ENCODE assay signal across 8 cellular contexts in the genomic region with DNA sequence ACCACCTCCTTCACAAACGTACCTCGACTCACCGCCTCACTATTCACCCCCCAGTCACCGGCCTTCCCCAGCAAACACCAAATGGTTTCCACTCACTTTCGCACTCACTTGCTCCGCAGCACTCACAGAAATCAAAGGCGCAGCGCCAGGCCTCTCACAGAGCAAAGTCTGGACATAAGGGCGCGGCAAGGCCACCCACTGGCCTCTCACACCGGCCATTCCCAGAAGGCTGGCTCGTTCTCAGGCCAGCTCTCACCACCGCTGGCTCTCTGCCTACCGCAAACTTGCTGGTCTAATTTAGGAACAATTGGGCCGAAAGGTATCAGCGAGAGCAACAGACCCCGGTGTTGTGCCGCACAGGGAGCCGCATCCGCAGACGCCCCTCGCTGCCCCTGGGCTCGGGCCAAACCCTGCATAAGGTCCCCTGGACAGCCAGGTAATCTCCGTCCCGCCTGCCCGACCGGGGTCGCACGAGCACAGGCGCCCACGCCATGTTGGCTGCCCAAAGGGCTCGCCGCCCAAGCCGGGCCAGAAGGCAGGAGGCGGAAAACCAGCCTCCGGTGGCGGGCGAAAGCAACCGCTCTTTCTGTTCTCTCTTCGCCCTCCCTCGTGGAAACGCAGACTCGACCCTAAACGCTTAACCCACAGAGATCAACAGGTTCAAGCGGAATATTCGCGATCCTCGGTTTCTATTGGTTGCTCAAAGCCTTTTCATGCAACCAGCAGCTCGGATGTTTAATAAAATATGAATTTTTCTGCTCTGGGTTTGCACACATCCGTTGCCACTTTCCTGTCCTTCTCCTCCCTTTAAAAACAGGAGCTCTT. TPM values are rescaled to one million over a fixed set of nuclear protein-coding genes. Genes with fewer than 3 reads are reported as not detected.
DNase-seq lines count a peak whose midpoint lies in the region; TF ChIP-seq lines count a peak whose summit lies in the region.

No MANE protein-coding gene starts in this region.

- H3K27ac Mint-ChIP-seq in glutamatergic neuron (ENCODE audit: unreplicated experiment) = peak overlapping the region; percentile 99

- peak overlapping the region; percentile 100 for H3K4me3 Mint-ChIP-seq in glutamatergic neuron (ENCODE audit: unreplicated experiment)

- peaks cover 50% of the 10 kb centered on the region for H3K27me3 Mint-ChIP-seq in glutamatergic neuron (ENCODE audit: unreplicated experiment)

- DNase-seq in GM13976 (ENCODE audit: low spot score) (peak; percentile 50), MG63 (peak; percentile 73), glutamatergic neuron (peak; percentile 43), retinal pigment epithelial cell (ENCODE audit: low read depth) (no peak), NCI-H2107 treated with DMSO at 0.1 percent for 48 hours (lab: John Stamatoyannopoulos, UW; ENCODE audit: unreplicated experiment) (no peak), prostate gland (ENCODE audit: low spot score) (no peak), NCI-H2029 (lab: John Stamatoyannopoulos, UW) (no peak)
- DNase-seq in stimulated activated CD8-positive, alpha-beta memory T cell treated with anti-CD3 and anti-CD28 coated beads, Interleukin-4, amount 100 ng/mL, for 48 hours = no peak

- 5% methylated on average over 47 of the region's 50 CpGs for WGBS in prostate gland

- no peaks in the 10 kb centered on the region for H3K4me1 ChIP-seq in prostate gland (replicated peaks)

- H3K27ac ChIP-seq in prostate gland = no peak overlapping the region

- H3K36me3 Mint-ChIP-seq in glutamatergic neuron (ENCODE audit: unreplicated experiment) = peaks cover 12% of the 10 kb centered on the region

- peaks cover 55% of the 10 kb centered on the region for H3K9me3 Mint-ChIP-seq in glutamatergic neuron (ENCODE audit: unreplicated experiment)

- TF ChIP-seq CTCF in GM13976 (IDR thresholded peaks at IDR 0.05; ENCODE audit: borderline replicate concordance, control extremely low read depth, extremely low read depth, insufficient read depth, missing control alignments) = no peak
- TF ChIP-seq CTCF in glutamatergic neuron (IDR thresholded peaks at IDR 0.05; ENCODE audit: partially characterized antibody, unreplicated experiment) = no peak
- TF ChIP-seq CTCF in retinal pigment epithelial cell (conservative IDR thresholded peaks at IDR 0.05; ENCODE audit: low read depth, low read length) = no peak
- TF ChIP-seq CTCF in prostate gland (IDR thresholded peaks at IDR 0.05) = no peak

- in situ Hi-C loops in GM13976 (cut with MboI; ENCODE audit: low sequenced_read_pairs, unreplicated experiment) = loop anchor here (10.0 to 25.0 kb wide), 2 partner anchors 209 to 331 kb away; no protein-coding TSS in a partner anchor

- no peaks in the 10 kb centered on the region for H3K27me3 ChIP-seq in MG63
- peaks cover 49% of the 10 kb centered on the region for H3K27me3 ChIP-seq in prostate gland (replicated peaks; ENCODE audit: insufficient read depth)

- peaks cover 22% of the 10 kb centered on the region for H3K4me1 Mint-ChIP-seq in glutamatergic neuron (ENCODE audit: low read depth, unreplicated experiment)

- H3K9me3 ChIP-seq in MG63 = no peaks in the 10 kb centered on the region
- no peaks in the 10 kb centered on the region for H3K9me3 ChIP-seq in prostate gland

- peaks cover 17% of the 10 kb centered on the region for H3K36me3 ChIP-seq in MG63
- H3K36me3 ChIP-seq in prostate gland = no peaks in the 10 kb centered on the region

- H3K4me3 ChIP-seq in MG63 (peak overlapping the region; percentile 40), retinal pigment epithelial cell (ENCODE audit: low read length) (peak overlapping the region; percentile 20), prostate gland (no peak overlapping the region)

- intact Hi-C loops in prostate gland (cut with DNase I) = no loop called here

- no peak for TF ChIP-seq POLR2A in prostate gland (IDR thresholded peaks at IDR 0.05)

RNA-seq across cellular contexts. Expression of a gene that starts 2.9 kb away (rescaled TPM):
- 3.3 and 10.9 TPM in 2 replicates for total RNA-seq in MG63 (2014; rRNA removed; shearing (Covaris generic); ENCODE audit: low replicate concordance)
- total RNA-seq in glutamatergic neuron (ENCODE audit: unreplicated experiment) = 264 TPM
- 1 to 10 TPM in 1 of 2 donors, not detected in 1; 2.0 TPM for total RNA-seq in prostate gland

RNA-seq across cellular contexts. Expression of a gene that starts 6.5 kb away (rescaled TPM):
- 20.8 and 42.6 TPM in 2 replicates for total RNA-seq in MG63 (2014; rRNA removed; shearing (Covaris generic); ENCODE audit: low replicate concordance)
- 93.9 TPM for total RNA-seq in glutamatergic neuron (ENCODE audit: unreplicated experiment)
- 10 to 100 TPM; 36.5 to 50.7 TPM for total RNA-seq in prostate gland

Comparison
In these comparisons a context has a peak if more than half of its experiments do, and no peak if none do; other contexts are left out.
1. DNase-seq: peak in GM13976 (single experiment), MG63 (single experiment) and glutamatergic neuron (single experiment); none in retinal pigment epithelial cell (single experiment), NCI-H2107 treated with DMSO at 0.1 percent for 48 hours (single experiment), prostate gland (single experiment), stimulated activated CD8-positive, alpha-beta memory T cell treated with anti-CD3 and anti-CD28 coated beads, Interleukin-4, amount 100 ng/mL, for 48 hours (single experiment) and NCI-H2029 (single experiment).
2. H3K4me3 ChIP-seq: peak in MG63 (single experiment) and retinal pigment epithelial cell (single experiment); none in prostate gland (0 of 2).
3. RNA of a gene that starts 2.9 kb away (total RNA-seq): 264 TPM in glutamatergic neuron (single experiment); 3.3 to 10.9 TPM in MG63 and 2.0 TPM in prostate gland; every median in the first group is over 10 times any median in the second.